8 cellular contexts compared by ENCODE assay signal in genomic region chr12:54306925-54307731, GRCh38. TPM values are rescaled to one million over a fixed set of nuclear protein-coding genes. Genes with fewer than 3 reads are reported as not detected.
A peak's percentile ranks its signal among the peaks of the same experiment; 100 is the strongest.
DNase-seq lines count a peak whose midpoint lies in the region; ATAC-seq and TF ChIP-seq lines count a peak whose summit lies in the region.

No MANE protein-coding gene starts in this region.

- no peak overlapping the region for H3K9ac ChIP-seq in DND-41 (ENCODE audit: low read depth, low read length)

- no peaks in the 10 kb centered on the region for H3K79me2 ChIP-seq in DND-41 (ENCODE audit: insufficient read depth, low read length)

- H3K27ac ChIP-seq in DND-41 (ENCODE audit: low read length) (no peak overlapping the region), lower lobe of right lung (peak overlapping the region; percentile 34)

- H2AFZ ChIP-seq in DND-41 (ENCODE audit: low read depth, low read length), result no peak overlapping the region

- H4K20me1 ChIP-seq in DND-41 (ENCODE audit: insufficient read depth, low read length), result no peaks in the 10 kb centered on the region

- no peaks in the 10 kb centered on the region for H3K36me3 ChIP-seq in DND-41 (ENCODE audit: insufficient read depth, low read length)
- no peaks in the 10 kb centered on the region for H3K36me3 ChIP-seq in lower lobe of right lung

- H3K27me3 ChIP-seq in DND-41 (ENCODE audit: insufficient read depth, low read length, poor library complexity) (peaks cover 6% of the 10 kb centered on the region), lower lobe of right lung (ENCODE audit: low read depth) (no peaks in the 10 kb centered on the region)

- no peaks in the 10 kb centered on the region for H3K9me3 ChIP-seq in DND-41 (ENCODE audit: insufficient read depth, low read length, severe bottlenecking)
- H3K9me3 ChIP-seq in lower lobe of right lung, result no peaks in the 10 kb centered on the region

- no peak overlapping the region for H3K4me3 ChIP-seq in DND-41 (ENCODE audit: low read depth in 1 of 2, low read length in 2 of 2)
- no peak overlapping the region for H3K4me3 ChIP-seq in lower lobe of right lung

- TF ChIP-seq CTCF in DND-41 (IDR thresholded peaks at IDR 0.05; ENCODE audit: borderline replicate concordance, extremely low read depth, low read length, poor library complexity, severe bottlenecking), result no peak
- no peak for TF ChIP-seq CTCF in lower lobe of right lung (IDR thresholded peaks at IDR 0.05)

- ATAC-seq in DND-41 (ENCODE audit: insufficient read depth, low read depth), result no peak
- peak; percentile 92 to 95 for ATAC-seq in lower lobe of right lung
- no peak for ATAC-seq in HG03460 (IDR thresholded peaks at IDR 0.05; ENCODE audit: unreplicated experiment)
- no peak for ATAC-seq in HG03378 (IDR thresholded peaks at IDR 0.05; ENCODE audit: unreplicated experiment)

- H3K4me2 ChIP-seq in DND-41 (ENCODE audit: insufficient read depth, low read length), result no peak overlapping the region

- H3K4me1 ChIP-seq in DND-41 (ENCODE audit: insufficient read depth, low read length) (peaks cover 17% of the 10 kb centered on the region), lower lobe of right lung (peaks cover 40% of the 10 kb centered on the region)

- DNase-seq in DND-41 (peak; percentile 24), NCI-H2196 (lab: John Stamatoyannopoulos, UW; ENCODE audit: unreplicated experiment) (peak; percentile 52), amniotic epithelial cell (ENCODE audit: low read depth) (peak; percentile 94), lower lobe of right lung (peak; percentile 96), NCI-H510A treated with DMSO at 0.1 percent for 48 hours (lab: John Stamatoyannopoulos, UW) (no peak)
- no peak for DNase-seq in effector CD4-positive, alpha-beta T cell

- intact Hi-C loops in lower lobe of right lung (cut with DNase I), result no loop called here

RNA-seq across cellular contexts. Expression of gene NFE2, which starts 6.3 kb away (rescaled TPM):
- 13.5 TPM for total RNA-seq in lower lobe of right lung

RNA-seq across cellular contexts. Expression of gene COPZ1, which starts 17.8 kb away (rescaled TPM):
- 129 TPM for total RNA-seq in lower lobe of right lung

RNA-seq across cellular contexts. Expression of gene HNRNPA1, which starts 26.6 kb away (rescaled TPM):
- total RNA-seq in lower lobe of right lung, result 598 TPM

RNA-seq across cellular contexts. Expression of gene CBX5, which starts 27.2 kb away (rescaled TPM):
- 50.1 TPM for total RNA-seq in lower lobe of right lung

RNA-seq across cellular contexts. Expression of gene GPR84, which starts 57.2 kb away (rescaled TPM):
- 0.65 TPM for total RNA-seq in lower lobe of right lung

Comparison
In these comparisons a context has a peak if more than half of its experiments do, and no peak if none do; other contexts are left out.
1. ATAC-seq: peak in lower lobe of right lung (2 of 2); none in DND-41 (single experiment), HG03460 (single experiment) and HG03378 (single experiment).
2. DNase-seq: peak in DND-41 (single experiment), NCI-H2196 (single experiment), amniotic epithelial cell (single experiment) and lower lobe of right lung (single experiment); none in NCI-H510A treated with DMSO at 0.1 percent for 48 hours (single experiment) and effector CD4-positive, alpha-beta T cell (single experiment).